9 cellular contexts compared by ENCODE assay signal in genomic region chr5:54390015-54390414, GRCh38.
DNase-seq lines count a peak whose midpoint lies in the region; ATAC-seq and TF ChIP-seq lines count a peak whose summit lies in the region.
"Had no signal": no experiment of that assay in that cellular context is flagged by ENCODE, and none has a peak within 500 bp of the region (broad histone marks: within the 10 kb centered on the region; RNA-seq: fewer than 3 reads in every experiment).

No MANE protein-coding gene starts in this region.

- no peak overlapping the region for H3K4me2 ChIP-seq in mesenchymal stem cell (ENCODE audit: low read length, poor library complexity, severe bottlenecking)

- in situ Hi-C loops in astrocyte of the cerebellum (cut with HindIII; ENCODE audit: low sequenced_read_pairs): no loop called here

- H2AK5ac ChIP-seq in mesenchymal stem cell (ENCODE audit: low read length, severe bottlenecking): no peak overlapping the region

- H3K9me3 ChIP-seq in mesenchymal stem cell (ENCODE audit: control insufficient read depth, low read length): no peaks in the 10 kb centered on the region

- H3K4me1 Mint-ChIP-seq in immature natural killer cell (no peaks in the 10 kb centered on the region), mesothelial cell of epicardium (peaks cover 18% of the 10 kb centered on the region)

- H3K27me3 ChIP-seq in mesenchymal stem cell (ENCODE audit: control insufficient read depth in 1 of 2, insufficient read depth in 1 of 2, low read length in 2 of 2): peaks cover 0 to 9% of the 10 kb centered on the region in 2 experiments

- H2BK15ac ChIP-seq in mesenchymal stem cell (ENCODE audit: low read depth, poor library complexity, severe bottlenecking): no peak overlapping the region

- H4K8ac ChIP-seq in mesenchymal stem cell (ENCODE audit: low read length): no peak overlapping the region

- DNase-seq in DMS53 treated with DMSO at 0.1 percent for 48 hours (lab: John Stamatoyannopoulos, UW; ENCODE audit: unreplicated experiment) (peak; percentile 81), NCI-H2081 (lab: John Stamatoyannopoulos, UW) (peak; percentile 72 to 90), astrocyte of the cerebellum (ENCODE audit: low read depth) (peak; percentile 88), mesenchymal stem cell (peak; percentile 55), inferior parietal cortex (ENCODE audit: extremely low spot score) (no peak), immature natural killer cell (no peak), mesothelial cell of epicardium (ENCODE audit: low spot score in 2 of 2, unreplicated experiment in 2 of 2) (no peak)
- DNase-seq: activated CD4-positive, alpha-beta T cell treated with anti-CD3 and anti-CD28 coated beads for 4 hours had no signal

- no peak for ATAC-seq in HG03342 (IDR thresholded peaks at IDR 0.05; ENCODE audit: unreplicated experiment)

- no peak for TF ChIP-seq CTCF in astrocyte of the cerebellum (IDR thresholded peaks at IDR 0.05; ENCODE audit: low read depth, low read length, missing control alignments)
- no peak for TF ChIP-seq CTCF in mesothelial cell of epicardium (IDR thresholded peaks at IDR 0.05; ENCODE audit: unreplicated experiment)

- H3K4me1 ChIP-seq in mesenchymal stem cell (ENCODE audit: control insufficient read depth, insufficient read depth, low read depth, low read length): peaks cover 4% of the 10 kb centered on the region

- no peak overlapping the region for H3K27ac ChIP-seq in mesenchymal stem cell (ENCODE audit: low read length, poor library complexity, severe bottlenecking)

- H4K91ac ChIP-seq in mesenchymal stem cell (ENCODE audit: low read length): no peak overlapping the region

- H3K36me3 Mint-ChIP-seq in immature natural killer cell: no peaks in the 10 kb centered on the region
- no peaks in the 10 kb centered on the region for H3K36me3 Mint-ChIP-seq in mesothelial cell of epicardium

- no peaks in the 10 kb centered on the region for H3K79me1 ChIP-seq in mesenchymal stem cell (replicated peaks; ENCODE audit: low read length, poor library complexity, severe bottlenecking)

- H3K23ac ChIP-seq in mesenchymal stem cell (ENCODE audit: low read length in 2 of 2): no peak overlapping the region

- H3K4me3 ChIP-seq in astrocyte of the cerebellum (ENCODE audit: low read depth, low read length): no peak overlapping the region
- H3K4me3 ChIP-seq in mesenchymal stem cell (ENCODE audit: insufficient read depth in 1 of 2, low read depth in 1 of 2, low read length in 2 of 2): no peak overlapping the region

- H2AFZ ChIP-seq in mesenchymal stem cell (ENCODE audit: low read depth, low read length): no peak overlapping the region

- H2BK12ac ChIP-seq in mesenchymal stem cell (ENCODE audit: low read length in 2 of 2): no peak overlapping the region

- no peak overlapping the region for H2BK5ac ChIP-seq in mesenchymal stem cell (ENCODE audit: low read depth, low read length, poor library complexity, severe bottlenecking)

- H3K27me3 Mint-ChIP-seq in immature natural killer cell (ENCODE audit: low read depth in 3 of 3) (no peaks in the 10 kb centered on the region), mesothelial cell of epicardium (ENCODE audit: low read depth) (no peaks in the 10 kb centered on the region)

- no peaks in the 10 kb centered on the region for H3K36me3 ChIP-seq in mesenchymal stem cell (ENCODE audit: control insufficient read depth in 1 of 2, insufficient read depth in 2 of 2, low read depth in 1 of 2, low read length in 2 of 2)

- H3K27ac Mint-ChIP-seq in immature natural killer cell (no peak overlapping the region), mesothelial cell of epicardium (no peak overlapping the region)

- no peak overlapping the region for H3K14ac ChIP-seq in mesenchymal stem cell (ENCODE audit: low read length in 2 of 2)

- H3K18ac ChIP-seq in mesenchymal stem cell (ENCODE audit: low read depth in 1 of 2, low read length in 2 of 2): no peak overlapping the region

- H3K9ac ChIP-seq in mesenchymal stem cell (ENCODE audit: low read length): no peak overlapping the region

- no peaks in the 10 kb centered on the region for H3K9me3 Mint-ChIP-seq in immature natural killer cell
- no peaks in the 10 kb centered on the region for H3K9me3 Mint-ChIP-seq in mesothelial cell of epicardium

- H3K4ac ChIP-seq in mesenchymal stem cell (ENCODE audit: low read depth in 1 of 2, low read length in 2 of 2): no peak overlapping the region

- H3K4me3 Mint-ChIP-seq in immature natural killer cell (no peak overlapping the region), mesothelial cell of epicardium (no peak overlapping the region)

- H2BK120ac ChIP-seq in mesenchymal stem cell (ENCODE audit: low read depth, low read length): no peak overlapping the region

Comparison
In these comparisons a context has a peak if more than half of its experiments do, and no peak if none do; other contexts are left out.
1. DNase-seq: peak in DMS53 treated with DMSO at 0.1 percent for 48 hours (single experiment), NCI-H2081 (2 of 2), astrocyte of the cerebellum (single experiment) and mesenchymal stem cell (single experiment); none in inferior parietal cortex (single experiment), immature natural killer cell (0 of 3) and mesothelial cell of epicardium (0 of 2).